8 cellular contexts compared by ENCODE assay signal in the genomic region with DNA sequence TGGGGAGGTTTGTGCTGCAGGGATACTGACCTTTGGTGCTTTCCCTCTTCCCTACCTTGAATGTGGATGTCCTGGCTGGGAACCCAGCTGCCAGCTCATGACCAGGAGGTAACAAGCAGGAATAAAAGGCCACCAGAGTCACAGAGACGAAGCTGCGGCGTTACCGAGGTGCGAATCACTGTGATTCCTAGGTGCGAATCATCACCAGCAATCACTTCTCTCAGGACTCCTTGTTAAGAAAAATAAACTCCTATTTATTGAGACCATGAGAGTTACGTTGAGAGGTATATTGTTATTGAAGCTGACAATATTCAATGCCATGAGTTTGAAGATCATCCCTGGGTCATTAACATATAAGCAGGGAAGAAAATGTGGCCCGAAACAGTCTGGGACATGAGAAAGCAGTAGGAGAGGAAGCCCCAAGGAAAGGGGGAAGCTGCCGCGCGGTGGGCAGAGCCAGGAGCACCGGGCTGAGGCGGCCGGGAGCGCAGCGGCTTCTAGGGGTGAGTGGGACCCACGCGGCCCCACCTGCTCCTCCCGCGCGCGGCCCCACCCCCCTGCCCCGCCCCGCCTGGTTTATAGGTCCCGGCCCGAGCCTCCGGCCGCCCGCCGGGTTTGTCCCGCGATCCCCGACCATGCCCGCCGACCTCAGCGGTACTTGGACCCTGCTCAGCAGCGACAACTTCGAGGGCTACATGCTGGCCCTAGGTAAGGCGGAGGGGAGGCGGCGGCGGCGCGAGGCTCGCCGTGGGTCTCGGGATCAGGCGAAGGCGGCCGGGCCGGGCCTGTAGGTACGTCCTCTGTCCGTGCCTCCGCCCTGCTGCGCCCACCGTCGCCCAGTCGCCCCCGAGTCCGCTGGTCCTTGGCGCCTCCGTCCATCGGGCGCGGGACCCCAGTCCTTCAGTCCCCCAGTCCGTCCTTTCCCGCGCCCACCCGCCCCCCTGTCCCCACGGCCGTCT. TPM values are rescaled to one million over a fixed set of nuclear protein-coding genes. Genes with fewer than 3 reads are reported as not detected.
DNase-seq lines count a peak whose midpoint lies in the region; ATAC-seq and TF ChIP-seq lines count a peak whose summit lies in the region.

RBP7 (plus strand) TSS at position 605 of the 959 bp plus-strand sequence; CDS start at position 636, 31 bp downstream.

- H3K4me3 ChIP-seq in neuronal stem cell (ENCODE audit: low read length in 2 of 2): peak within 1 kb of the TSS; percentile 23 to 77

- H3K4ac ChIP-seq in neuronal stem cell (ENCODE audit: low read length): no peak within 1 kb of the TSS

- H3K14ac ChIP-seq in neuronal stem cell (ENCODE audit: low read length): no peak within 1 kb of the TSS

- peak; percentile 58 for ATAC-seq in activated CD8-positive, alpha-beta memory T cell treated with anti-CD3 and anti-CD28 coated beads, Interleukin-2, amount 10 ng/mL, durations not matched to agents 7 days and 5 days
- ATAC-seq in foreskin keratinocyte (peak; percentile 43), HG02981 (IDR thresholded peaks at IDR 0.05; ENCODE audit: unreplicated experiment) (no peak), HG03095 (IDR thresholded peaks at IDR 0.05; ENCODE audit: unreplicated experiment) (no peak)

- H3K9me3 Mint-ChIP-seq in activated CD8-positive, alpha-beta memory T cell treated with anti-CD3 and anti-CD28 coated beads, Interleukin-2, amount 10 ng/mL, durations not matched to agents 7 days and 5 days (ENCODE audit: low read depth): no peaks in the 10 kb centered on the region

- no CpG with 5 or more reads among the region's 71 CpGs for WGBS in neuronal stem cell (ENCODE audit: extremely low coverage in 2 of 2, insufficient read length in 2 of 2, insufficient replicate concordance in 1 of 2), 2 donors

- peak within 1 kb of the TSS; percentile 95 for H3K23ac ChIP-seq in neuronal stem cell (ENCODE audit: low read depth, low read length, poor library complexity)

- H3K4me1 ChIP-seq in foreskin keratinocyte (no peaks in the 10 kb centered on the region), neuronal stem cell (ENCODE audit: control insufficient read depth in 2 of 2, insufficient read depth in 1 of 2, low read depth in 1 of 2, low read length in 2 of 2) (no peaks in the 10 kb centered on the region)

- DNase-seq in stimulated activated CD4-positive, alpha-beta T cell treated with anti-CD3 and anti-CD28 coated beads, Interleukin-15, amount 100 ng/mL, for 24 hours: peak; percentile 21
- no peak for DNase-seq in stimulated activated CD4-positive, alpha-beta T cell treated with anti-CD3 and anti-CD28 coated beads, Interleukin-1b, Interleukin-23, amount 100 ng/mL, for 48 hours
- no peak for DNase-seq in activated CD8-positive, alpha-beta memory T cell treated with anti-CD3 and anti-CD28 coated beads, Interleukin-2, amount 10 ng/mL, durations not matched to agents 7 days and 5 days
- no peak for DNase-seq in foreskin keratinocyte
- peak; percentile 14 for DNase-seq in neuronal stem cell (ENCODE audit: low spot score)
- DNase-seq in epidermal melanocyte (ENCODE audit: insufficient read length, low spot score): no peak

- peaks cover 9% of the 10 kb centered on the region for H3K4me1 Mint-ChIP-seq in activated CD8-positive, alpha-beta memory T cell treated with anti-CD3 and anti-CD28 coated beads, Interleukin-2, amount 10 ng/mL, durations not matched to agents 7 days and 5 days

- no peak within 1 kb of the TSS for H3K27ac Mint-ChIP-seq in activated CD8-positive, alpha-beta memory T cell treated with anti-CD3 and anti-CD28 coated beads, Interleukin-2, amount 10 ng/mL, durations not matched to agents 7 days and 5 days

- H3K18ac ChIP-seq in neuronal stem cell (ENCODE audit: low read length): peak within 1 kb of the TSS; percentile 76

- peaks cover 4% of the 10 kb centered on the region for H3K36me3 Mint-ChIP-seq in activated CD8-positive, alpha-beta memory T cell treated with anti-CD3 and anti-CD28 coated beads, Interleukin-2, amount 10 ng/mL, durations not matched to agents 7 days and 5 days

- H3K4me3 Mint-ChIP-seq in activated CD8-positive, alpha-beta memory T cell treated with anti-CD3 and anti-CD28 coated beads, Interleukin-2, amount 10 ng/mL, durations not matched to agents 7 days and 5 days: peak within 1 kb of the TSS; percentile 36

- H3K27me3 ChIP-seq in foreskin keratinocyte: peaks cover 32% of the 10 kb centered on the region
- H3K27me3 ChIP-seq in neuronal stem cell (ENCODE audit: control insufficient read depth in 3 of 3, insufficient read depth in 3 of 3, low read depth in 1 of 3, low read length in 3 of 3): peaks cover 9 to 33% (median 27%) of the 10 kb centered on the region in 3 experiments

- H3K27ac ChIP-seq in foreskin keratinocyte (no peak within 1 kb of the TSS), neuronal stem cell (replicated peaks; ENCODE audit: low read length) (no peak within 1 kb of the TSS)

- no peak within 1 kb of the TSS for H2BK15ac ChIP-seq in neuronal stem cell (ENCODE audit: low read length)

- no peak for TF ChIP-seq CTCF in foreskin keratinocyte (conservative IDR thresholded peaks at IDR 0.05)

- H3K79me1 ChIP-seq in neuronal stem cell (ENCODE audit: low read depth, low read length): no peaks in the 10 kb centered on the region

- H3K36me3 ChIP-seq in neuronal stem cell (replicated peaks in 1 of 2; ENCODE audit: control insufficient read depth in 2 of 2, insufficient read depth in 2 of 2, low read length in 2 of 2): no peaks in the 10 kb centered on the region

- no peak within 1 kb of the TSS for H4K8ac ChIP-seq in neuronal stem cell (ENCODE audit: low read depth, low read length)

- peaks cover 48% of the 10 kb centered on the region for H3K27me3 Mint-ChIP-seq in activated CD8-positive, alpha-beta memory T cell treated with anti-CD3 and anti-CD28 coated beads, Interleukin-2, amount 10 ng/mL, durations not matched to agents 7 days and 5 days

- H3K9me3 ChIP-seq in neuronal stem cell (replicated peaks in 1 of 2; ENCODE audit: control insufficient read depth in 2 of 2, insufficient read depth in 1 of 2, low read depth in 1 of 2, low read length in 2 of 2): peaks cover 0 to 5% of the 10 kb centered on the region in 2 donors

- no peak within 1 kb of the TSS for H2BK5ac ChIP-seq in neuronal stem cell (ENCODE audit: low read length)

- H4K91ac ChIP-seq in neuronal stem cell (ENCODE audit: low read depth, low read length, poor library complexity): no peak within 1 kb of the TSS

- H2BK120ac ChIP-seq in neuronal stem cell (ENCODE audit: low read depth, low read length): no peak within 1 kb of the TSS

- peak within 1 kb of the TSS; percentile 70 for H2AK5ac ChIP-seq in neuronal stem cell (ENCODE audit: low read depth, low read length)

- H3K4me2 ChIP-seq in neuronal stem cell (ENCODE audit: insufficient read depth, low read length, poor library complexity, severe bottlenecking): peak within 1 kb of the TSS; percentile 66

- H3K9ac ChIP-seq in neuronal stem cell (ENCODE audit: low read depth, low read length, poor library complexity): peak within 1 kb of the TSS; percentile 63

- CTCF ChIA-PET in activated CD8-positive, alpha-beta memory T cell treated with anti-CD3 and anti-CD28 coated beads, Interleukin-2, amount 10 ng/mL, durations not matched to agents 7 days and 5 days (lab: Charles Lee): no interaction called here

- H2AFZ ChIP-seq in neuronal stem cell (ENCODE audit: low read length): peak within 1 kb of the TSS; percentile 88

- no peak within 1 kb of the TSS for H2BK12ac ChIP-seq in neuronal stem cell (ENCODE audit: low read length)

RNA-seq across cellular contexts. Expression of gene RBP7, which starts in this region (rescaled TPM):
- total RNA-seq in activated CD8-positive, alpha-beta memory T cell treated with anti-CD3 and anti-CD28 coated beads, Interleukin-2, amount 10 ng/mL, durations not matched to agents 7 days and 5 days: not detected
- total RNA-seq in foreskin keratinocyte: 3.6 and 6.7 TPM in 2 replicates
- 7.0 and 11.3 TPM in 2 replicates for polyA plus RNA-seq in foreskin keratinocyte
- polyA plus RNA-seq in neuronal stem cell (2013, experiment 1 of 2): 3.8 TPM
- polyA plus RNA-seq in neuronal stem cell (2013, experiment 2 of 2): 3.5 TPM

Comparison
In these comparisons a context has a peak if more than half of its experiments do, and no peak if none do; other contexts are left out.
1. DNase-seq: peak in stimulated activated CD4-positive, alpha-beta T cell treated with anti-CD3 and anti-CD28 coated beads, Interleukin-15, amount 100 ng/mL, for 24 hours (single experiment) and neuronal stem cell (single experiment); none in stimulated activated CD4-positive, alpha-beta T cell treated with anti-CD3 and anti-CD28 coated beads, Interleukin-1b, Interleukin-23, amount 100 ng/mL, for 48 hours (single experiment), activated CD8-positive, alpha-beta memory T cell treated with anti-CD3 and anti-CD28 coated beads, Interleukin-2, amount 10 ng/mL, durations not matched to agents 7 days and 5 days (single experiment), foreskin keratinocyte (0 of 2) and epidermal melanocyte (single experiment).
2. Peak in ATAC-seq in activated CD8-positive, alpha-beta memory T cell treated with anti-CD3 and anti-CD28 coated beads, Interleukin-2, amount 10 ng/mL, durations not matched to agents 7 days and 5 days; RNA of the gene not detected or under 1 TPM.